Comparison of ENCODE assay signal across 1 cellular context in genomic region chr7:91168766-91169518, GRCh38.
TF ChIP-seq lines count a peak whose summit lies in the region.

No MANE protein-coding gene starts in this region.

TF ChIP-seq in K562, 482 proteins besides CTCF, POLR2A, EP300 and RAD21 (continued from another document):
- TF ChIP-seq KAT7 (CRISPR knock-in tag; IDR thresholded peaks at IDR 0.05; ENCODE audit: borderline replicate concordance): no peak
- no peak for TF ChIP-seq CREB1 (IDR thresholded peaks at IDR 0.05)
- no peak for TF ChIP-seq CREB1 (CRISPR knock-in tag; IDR thresholded peaks at IDR 0.05)
- TF ChIP-seq, protein P1, sequence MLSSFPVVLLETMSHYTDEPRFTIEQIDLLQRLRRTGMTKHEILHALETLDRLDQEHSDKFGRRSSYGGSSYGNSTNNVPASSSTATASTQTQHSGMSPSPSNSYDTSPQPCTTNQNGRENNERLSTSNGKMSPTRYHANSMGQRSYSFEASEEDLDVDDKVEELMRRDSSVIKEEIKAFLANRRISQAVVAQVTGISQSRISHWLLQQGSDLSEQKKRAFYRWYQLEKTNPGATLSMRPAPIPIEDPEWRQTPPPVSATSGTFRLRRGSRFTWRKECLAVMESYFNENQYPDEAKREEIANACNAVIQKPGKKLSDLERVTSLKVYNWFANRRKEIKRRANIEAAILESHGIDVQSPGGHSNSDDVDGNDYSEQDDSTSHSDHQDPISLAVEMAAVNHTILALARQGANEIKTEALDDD (IDR thresholded peaks at IDR 0.05): no peak
- no peak for TF ChIP-seq ZNF23 (CRISPR knock-in tag; IDR thresholded peaks at IDR 0.05)
- TF ChIP-seq, protein P2, sequence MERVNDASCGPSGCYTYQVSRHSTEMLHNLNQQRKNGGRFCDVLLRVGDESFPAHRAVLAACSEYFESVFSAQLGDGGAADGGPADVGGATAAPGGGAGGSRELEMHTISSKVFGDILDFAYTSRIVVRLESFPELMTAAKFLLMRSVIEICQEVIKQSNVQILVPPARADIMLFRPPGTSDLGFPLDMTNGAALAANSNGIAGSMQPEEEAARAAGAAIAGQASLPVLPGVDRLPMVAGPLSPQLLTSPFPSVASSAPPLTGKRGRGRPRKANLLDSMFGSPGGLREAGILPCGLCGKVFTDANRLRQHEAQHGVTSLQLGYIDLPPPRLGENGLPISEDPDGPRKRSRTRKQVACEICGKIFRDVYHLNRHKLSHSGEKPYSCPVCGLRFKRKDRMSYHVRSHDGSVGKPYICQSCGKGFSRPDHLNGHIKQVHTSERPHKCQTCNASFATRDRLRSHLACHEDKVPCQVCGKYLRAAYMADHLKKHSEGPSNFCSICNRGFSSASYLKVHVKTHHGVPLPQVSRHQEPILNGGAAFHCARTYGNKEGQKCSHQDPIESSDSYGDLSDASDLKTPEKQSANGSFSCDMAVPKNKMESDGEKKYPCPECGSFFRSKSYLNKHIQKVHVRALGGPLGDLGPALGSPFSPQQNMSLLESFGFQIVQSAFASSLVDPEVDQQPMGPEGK (CRISPR knock-in tag; IDR thresholded peaks at IDR 0.05; ENCODE audit: borderline replicate concordance): no peak
- no peak for TF ChIP-seq PRPF4 (IDR thresholded peaks at IDR 0.05; ENCODE audit: insufficient read depth, low read depth, low read length, poor library complexity, severe bottlenecking)
- TF ChIP-seq, protein P3, sequence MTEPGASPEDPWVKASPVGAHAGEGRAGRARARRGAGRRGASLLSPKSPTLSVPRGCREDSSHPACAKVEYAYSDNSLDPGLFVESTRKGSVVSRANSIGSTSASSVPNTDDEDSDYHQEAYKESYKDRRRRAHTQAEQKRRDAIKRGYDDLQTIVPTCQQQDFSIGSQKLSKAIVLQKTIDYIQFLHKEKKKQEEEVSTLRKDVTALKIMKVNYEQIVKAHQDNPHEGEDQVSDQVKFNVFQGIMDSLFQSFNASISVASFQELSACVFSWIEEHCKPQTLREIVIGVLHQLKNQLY (CRISPR knock-in tag; conservative IDR thresholded peaks at IDR 0.05): no peak
- no peak for TF ChIP-seq ZBTB26 (CRISPR knock-in tag; IDR thresholded peaks at IDR 0.05)
- no peak for TF ChIP-seq STAG1 (CRISPR knock-in tag; IDR thresholded peaks at IDR 0.05; ENCODE audit: borderline replicate concordance)
TF ChIP-seq in K562: peak in this region for 0.
